1 cellular context compared by ENCODE assay signal in the genomic region with DNA sequence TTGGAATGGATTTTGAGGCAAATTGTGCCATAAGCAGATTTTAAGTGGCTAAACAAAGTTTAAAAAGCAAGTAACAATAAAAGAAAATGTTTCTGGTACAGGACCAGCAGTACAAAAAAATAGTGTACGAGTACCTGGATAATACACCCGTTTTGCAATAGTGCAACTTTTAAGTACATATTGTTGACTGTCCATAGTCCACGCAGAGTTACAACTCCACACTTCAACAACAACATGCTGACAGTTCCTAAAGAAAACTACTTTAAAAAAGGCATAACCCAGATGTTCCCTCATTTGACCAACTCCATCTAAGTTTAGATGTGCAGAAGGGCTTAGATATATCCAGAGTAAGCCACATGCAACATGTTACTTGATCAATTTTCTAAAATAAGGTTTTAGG.
TF ChIP-seq lines count a peak whose summit lies in the region.

No MANE protein-coding gene starts in this region.

TF ChIP-seq in HepG2, 621 proteins besides CTCF, POLR2A, EP300 and RAD21 (continued from another document and continues in another):
- TF ChIP-seq, protein P1, sequence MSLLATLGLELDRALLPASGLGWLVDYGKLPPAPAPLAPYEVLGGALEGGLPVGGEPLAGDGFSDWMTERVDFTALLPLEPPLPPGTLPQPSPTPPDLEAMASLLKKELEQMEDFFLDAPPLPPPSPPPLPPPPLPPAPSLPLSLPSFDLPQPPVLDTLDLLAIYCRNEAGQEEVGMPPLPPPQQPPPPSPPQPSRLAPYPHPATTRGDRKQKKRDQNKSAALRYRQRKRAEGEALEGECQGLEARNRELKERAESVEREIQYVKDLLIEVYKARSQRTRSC (CRISPR knock-in tag; IDR thresholded peaks at IDR 0.05; ENCODE audit: low read depth) = no peak
- TF ChIP-seq, protein P2, sequence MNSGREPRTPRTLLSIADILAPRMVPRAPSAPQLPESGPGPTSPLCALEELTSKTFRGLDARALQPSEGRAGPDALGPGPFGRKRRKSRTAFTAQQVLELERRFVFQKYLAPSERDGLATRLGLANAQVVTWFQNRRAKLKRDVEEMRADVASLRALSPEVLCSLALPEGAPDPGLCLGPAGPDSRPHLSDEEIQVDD (CRISPR knock-in tag; IDR thresholded peaks at IDR 0.05; ENCODE audit: borderline replicate concordance) = no peak
- TF ChIP-seq CCDC6 (CRISPR knock-in tag; IDR thresholded peaks at IDR 0.05) (no peak), ZNF432 (CRISPR knock-in tag; IDR thresholded peaks at IDR 0.05; ENCODE audit: borderline replicate concordance) (no peak), ZNF17 (CRISPR knock-in tag; IDR thresholded peaks at IDR 0.05) (no peak), LCORL (IDR thresholded peaks at IDR 0.05) (no peak), LCORL (CRISPR knock-in tag; IDR thresholded peaks at IDR 0.05) (peak; percentile 56; the same call in 1 of the 2 replicates), KMT2A (CRISPR knock-in tag; IDR thresholded peaks at IDR 0.05) (peak; percentile 26; the same call in 1 of the 2 replicates), DPF2 (CRISPR knock-in tag; IDR thresholded peaks at IDR 0.05; ENCODE audit: borderline replicate concordance, low read depth) (peak; percentile 40; the same call in 1 of the 2 replicates), CENPX (CRISPR knock-in tag; IDR thresholded peaks at IDR 0.05) (no peak), HNF4A (CRISPR knock-in tag; IDR thresholded peaks at IDR 0.05) (peak; percentile 90), HDAC6 (IDR thresholded peaks at IDR 0.05; ENCODE audit: low read depth, low read length) (no peak), ZNF260 (CRISPR knock-in tag; IDR thresholded peaks at IDR 0.05; ENCODE audit: borderline replicate concordance, low read depth) (no peak), ZNF766 (CRISPR knock-in tag; IDR thresholded peaks at IDR 0.05; ENCODE audit: borderline replicate concordance) (no peak), ZEB1 (IDR thresholded peaks at IDR 0.05; ENCODE audit: insufficient replicate concordance, low read depth) (no peak), MAFF (IDR thresholded peaks at IDR 0.05; ENCODE audit: low read depth, low read length) (0 out of 2 replicates have a peak, but pooled peaks have one; percentile 20), MIXL1 (CRISPR knock-in tag; IDR thresholded peaks at IDR 0.05) (peak; percentile 48; the same call in 1 of the 2 replicates), MTA1 (CRISPR knock-in tag; IDR thresholded peaks at IDR 0.05; ENCODE audit: borderline replicate concordance) (no peak), NR1H2 (CRISPR knock-in tag; IDR thresholded peaks at IDR 0.05; ENCODE audit: borderline replicate concordance, low read depth) (no peak), ZNF274 (CRISPR knock-in tag; IDR thresholded peaks at IDR 0.05) (no peak), ZSCAN31 (CRISPR knock-in tag; IDR thresholded peaks at IDR 0.05; ENCODE audit: low read depth) (no peak), TMF1 (CRISPR knock-in tag; IDR thresholded peaks at IDR 0.05; ENCODE audit: low read depth) (no peak), MXD4 (CRISPR knock-in tag; IDR thresholded peaks at IDR 0.05) (0 out of 2 replicates have a peak, but pooled peaks have one; percentile 20), JARID2 (CRISPR knock-in tag; IDR thresholded peaks at IDR 0.05; ENCODE audit: insufficient replicate concordance) (no peak), ZNF749 (CRISPR knock-in tag; IDR thresholded peaks at IDR 0.05; ENCODE audit: borderline replicate concordance) (no peak), ZNF670 (CRISPR knock-in tag; IDR thresholded peaks at IDR 0.05; ENCODE audit: borderline replicate concordance) (peak; percentile 49; the same call in 1 of the 2 replicates), IKZF1 (IDR thresholded peaks at IDR 0.05) (no peak), ZNF101 (CRISPR knock-in tag; IDR thresholded peaks at IDR 0.05; ENCODE audit: borderline replicate concordance, low read depth) (no peak), ARNTL (CRISPR knock-in tag; IDR thresholded peaks at IDR 0.05) (no peak), MED8 (CRISPR knock-in tag; IDR thresholded peaks at IDR 0.05; ENCODE audit: insufficient replicate concordance) (no peak)
- TF ChIP-seq, protein P3, sequence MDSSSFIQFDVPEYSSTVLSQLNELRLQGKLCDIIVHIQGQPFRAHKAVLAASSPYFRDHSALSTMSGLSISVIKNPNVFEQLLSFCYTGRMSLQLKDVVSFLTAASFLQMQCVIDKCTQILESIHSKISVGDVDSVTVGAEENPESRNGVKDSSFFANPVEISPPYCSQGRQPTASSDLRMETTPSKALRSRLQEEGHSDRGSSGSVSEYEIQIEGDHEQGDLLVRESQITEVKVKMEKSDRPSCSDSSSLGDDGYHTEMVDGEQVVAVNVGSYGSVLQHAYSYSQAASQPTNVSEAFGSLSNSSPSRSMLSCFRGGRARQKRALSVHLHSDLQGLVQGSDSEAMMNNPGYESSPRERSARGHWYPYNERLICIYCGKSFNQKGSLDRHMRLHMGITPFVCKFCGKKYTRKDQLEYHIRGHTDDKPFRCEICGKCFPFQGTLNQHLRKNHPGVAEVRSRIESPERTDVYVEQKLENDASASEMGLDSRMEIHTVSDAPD (CRISPR knock-in tag; IDR thresholded peaks at IDR 0.05) = no peak
- TF ChIP-seq, protein P4, sequence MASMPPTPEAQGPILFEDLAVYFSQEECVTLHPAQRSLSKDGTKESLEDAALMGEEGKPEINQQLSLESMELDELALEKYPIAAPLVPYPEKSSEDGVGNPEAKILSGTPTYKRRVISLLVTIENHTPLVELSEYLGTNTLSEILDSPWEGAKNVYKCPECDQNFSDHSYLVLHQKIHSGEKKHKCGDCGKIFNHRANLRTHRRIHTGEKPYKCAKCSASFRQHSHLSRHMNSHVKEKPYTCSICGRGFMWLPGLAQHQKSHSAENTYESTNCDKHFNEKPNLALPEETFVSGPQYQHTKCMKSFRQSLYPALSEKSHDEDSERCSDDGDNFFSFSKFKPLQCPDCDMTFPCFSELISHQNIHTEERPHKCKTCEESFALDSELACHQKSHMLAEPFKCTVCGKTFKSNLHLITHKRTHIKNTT (CRISPR knock-in tag; IDR thresholded peaks at IDR 0.05) = no peak
- TF ChIP-seq, protein P5, sequence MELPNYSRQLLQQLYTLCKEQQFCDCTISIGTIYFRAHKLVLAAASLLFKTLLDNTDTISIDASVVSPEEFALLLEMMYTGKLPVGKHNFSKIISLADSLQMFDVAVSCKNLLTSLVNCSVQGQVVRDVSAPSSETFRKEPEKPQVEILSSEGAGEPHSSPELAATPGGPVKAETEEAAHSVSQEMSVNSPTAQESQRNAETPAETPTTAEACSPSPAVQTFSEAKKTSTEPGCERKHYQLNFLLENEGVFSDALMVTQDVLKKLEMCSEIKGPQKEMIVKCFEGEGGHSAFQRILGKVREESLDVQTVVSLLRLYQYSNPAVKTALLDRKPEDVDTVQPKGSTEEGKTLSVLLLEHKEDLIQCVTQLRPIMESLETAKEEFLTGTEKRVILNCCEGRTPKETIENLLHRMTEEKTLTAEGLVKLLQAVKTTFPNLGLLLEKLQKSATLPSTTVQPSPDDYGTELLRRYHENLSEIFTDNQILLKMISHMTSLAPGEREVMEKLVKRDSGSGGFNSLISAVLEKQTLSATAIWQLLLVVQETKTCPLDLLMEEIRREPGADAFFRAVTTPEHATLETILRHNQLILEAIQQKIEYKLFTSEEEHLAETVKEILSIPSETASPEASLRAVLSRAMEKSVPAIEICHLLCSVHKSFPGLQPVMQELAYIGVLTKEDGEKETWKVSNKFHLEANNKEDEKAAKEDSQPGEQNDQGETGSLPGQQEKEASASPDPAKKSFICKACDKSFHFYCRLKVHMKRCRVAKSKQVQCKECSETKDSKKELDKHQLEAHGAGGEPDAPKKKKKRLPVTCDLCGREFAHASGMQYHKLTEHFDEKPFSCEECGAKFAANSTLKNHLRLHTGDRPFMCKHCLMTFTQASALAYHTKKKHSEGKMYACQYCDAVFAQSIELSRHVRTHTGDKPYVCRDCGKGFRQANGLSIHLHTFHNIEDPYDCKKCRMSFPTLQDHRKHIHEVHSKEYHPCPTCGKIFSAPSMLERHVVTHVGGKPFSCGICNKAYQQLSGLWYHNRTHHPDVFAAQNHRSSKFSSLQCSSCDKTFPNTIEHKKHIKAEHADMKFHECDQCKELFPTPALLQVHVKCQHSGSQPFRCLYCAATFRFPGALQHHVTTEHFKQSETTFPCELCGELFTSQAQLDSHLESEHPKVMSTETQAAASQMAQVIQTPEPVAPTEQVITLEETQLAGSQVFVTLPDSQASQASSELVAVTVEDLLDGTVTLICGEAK (IDR thresholded peaks at IDR 0.05) = no peak
- TF ChIP-seq, protein P5 (CRISPR knock-in tag; IDR thresholded peaks at IDR 0.05) = no peak
- TF ChIP-seq, protein P6, sequence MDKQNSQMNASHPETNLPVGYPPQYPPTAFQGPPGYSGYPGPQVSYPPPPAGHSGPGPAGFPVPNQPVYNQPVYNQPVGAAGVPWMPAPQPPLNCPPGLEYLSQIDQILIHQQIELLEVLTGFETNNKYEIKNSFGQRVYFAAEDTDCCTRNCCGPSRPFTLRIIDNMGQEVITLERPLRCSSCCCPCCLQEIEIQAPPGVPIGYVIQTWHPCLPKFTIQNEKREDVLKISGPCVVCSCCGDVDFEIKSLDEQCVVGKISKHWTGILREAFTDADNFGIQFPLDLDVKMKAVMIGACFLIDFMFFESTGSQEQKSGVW (CRISPR knock-in tag; IDR thresholded peaks at IDR 0.05; ENCODE audit: borderline replicate concordance) = no peak
- TF ChIP-seq, protein P7, sequence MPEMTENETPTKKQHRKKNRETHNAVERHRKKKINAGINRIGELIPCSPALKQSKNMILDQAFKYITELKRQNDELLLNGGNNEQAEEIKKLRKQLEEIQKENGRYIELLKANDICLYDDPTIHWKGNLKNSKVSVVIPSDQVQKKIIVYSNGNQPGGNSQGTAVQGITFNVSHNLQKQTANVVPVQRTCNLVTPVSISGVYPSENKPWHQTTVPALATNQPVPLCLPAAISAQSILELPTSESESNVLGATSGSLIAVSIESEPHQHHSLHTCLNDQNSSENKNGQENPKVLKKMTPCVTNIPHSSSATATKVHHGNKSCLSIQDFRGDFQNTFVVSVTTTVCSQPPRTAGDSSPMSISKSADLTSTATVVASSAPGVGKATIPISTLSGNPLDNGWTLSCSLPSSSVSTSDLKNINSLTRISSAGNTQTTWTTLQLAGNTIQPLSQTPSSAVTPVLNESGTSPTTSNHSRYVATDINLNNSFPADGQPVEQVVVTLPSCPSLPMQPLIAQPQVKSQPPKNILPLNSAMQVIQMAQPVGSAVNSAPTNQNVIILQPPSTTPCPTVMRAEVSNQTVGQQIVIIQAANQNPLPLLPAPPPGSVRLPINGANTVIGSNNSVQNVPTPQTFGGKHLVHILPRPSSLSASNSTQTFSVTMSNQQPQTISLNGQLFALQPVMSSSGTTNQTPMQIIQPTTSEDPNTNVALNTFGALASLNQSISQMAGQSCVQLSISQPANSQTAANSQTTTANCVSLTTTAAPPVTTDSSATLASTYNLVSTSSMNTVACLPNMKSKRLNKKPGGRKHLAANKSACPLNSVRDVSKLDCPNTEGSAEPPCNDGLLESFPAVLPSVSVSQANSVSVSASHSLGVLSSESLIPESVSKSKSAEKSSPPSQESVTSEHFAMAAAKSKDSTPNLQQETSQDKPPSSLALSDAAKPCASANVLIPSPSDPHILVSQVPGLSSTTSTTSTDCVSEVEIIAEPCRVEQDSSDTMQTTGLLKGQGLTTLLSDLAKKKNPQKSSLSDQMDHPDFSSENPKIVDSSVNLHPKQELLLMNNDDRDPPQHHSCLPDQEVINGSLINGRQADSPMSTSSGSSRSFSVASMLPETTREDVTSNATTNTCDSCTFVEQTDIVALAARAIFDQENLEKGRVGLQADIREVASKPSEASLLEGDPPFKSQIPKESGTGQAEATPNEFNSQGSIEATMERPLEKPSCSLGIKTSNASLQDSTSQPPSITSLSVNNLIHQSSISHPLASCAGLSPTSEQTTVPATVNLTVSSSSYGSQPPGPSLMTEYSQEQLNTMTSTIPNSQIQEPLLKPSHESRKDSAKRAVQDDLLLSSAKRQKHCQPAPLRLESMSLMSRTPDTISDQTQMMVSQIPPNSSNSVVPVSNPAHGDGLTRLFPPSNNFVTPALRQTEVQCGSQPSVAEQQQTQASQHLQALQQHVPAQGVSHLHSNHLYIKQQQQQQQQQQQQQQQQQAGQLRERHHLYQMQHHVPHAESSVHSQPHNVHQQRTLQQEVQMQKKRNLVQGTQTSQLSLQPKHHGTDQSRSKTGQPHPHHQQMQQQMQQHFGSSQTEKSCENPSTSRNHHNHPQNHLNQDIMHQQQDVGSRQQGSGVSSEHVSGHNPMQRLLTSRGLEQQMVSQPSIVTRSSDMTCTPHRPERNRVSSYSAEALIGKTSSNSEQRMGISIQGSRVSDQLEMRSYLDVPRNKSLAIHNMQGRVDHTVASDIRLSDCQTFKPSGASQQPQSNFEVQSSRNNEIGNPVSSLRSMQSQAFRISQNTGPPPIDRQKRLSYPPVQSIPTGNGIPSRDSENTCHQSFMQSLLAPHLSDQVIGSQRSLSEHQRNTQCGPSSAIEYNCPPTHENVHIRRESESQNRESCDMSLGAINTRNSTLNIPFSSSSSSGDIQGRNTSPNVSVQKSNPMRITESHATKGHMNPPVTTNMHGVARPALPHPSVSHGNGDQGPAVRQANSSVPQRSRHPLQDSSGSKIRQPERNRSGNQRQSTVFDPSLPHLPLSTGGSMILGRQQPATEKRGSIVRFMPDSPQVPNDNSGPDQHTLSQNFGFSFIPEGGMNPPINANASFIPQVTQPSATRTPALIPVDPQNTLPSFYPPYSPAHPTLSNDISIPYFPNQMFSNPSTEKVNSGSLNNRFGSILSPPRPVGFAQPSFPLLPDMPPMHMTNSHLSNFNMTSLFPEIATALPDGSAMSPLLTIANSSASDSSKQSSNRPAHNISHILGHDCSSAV (CRISPR knock-in tag; IDR thresholded peaks at IDR 0.05; ENCODE audit: borderline replicate concordance) = no peak
